1 cellular context compared by ENCODE assay signal in the genomic region with DNA sequence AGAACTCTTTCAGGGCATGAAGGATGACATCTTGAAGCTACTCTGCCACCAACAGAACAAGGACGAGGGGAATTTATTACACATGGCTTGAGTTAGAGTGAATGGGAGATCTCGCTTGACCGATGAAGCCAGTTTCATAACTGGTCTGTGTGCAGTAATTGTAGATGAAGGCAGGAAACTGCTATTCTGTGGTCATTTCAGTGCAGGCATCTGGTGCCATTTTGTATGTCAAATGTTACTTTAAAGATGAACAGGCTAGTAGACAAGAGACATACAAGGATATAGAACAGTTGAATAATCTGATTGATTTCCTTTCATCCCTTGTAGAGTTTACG.
TF ChIP-seq lines count a peak whose summit lies in the region.

No MANE protein-coding gene starts in this region.

TF ChIP-seq in GM12878, 131 proteins besides CTCF, POLR2A, EP300 and RAD21 (continued from another document):
- TF ChIP-seq PAX5 (IDR thresholded peaks at IDR 0.05; ENCODE audit: borderline replicate concordance, low read depth, low read length): no peak
TF ChIP-seq in GM12878: peak in this region for 0.
